8 cellular contexts compared by ENCODE assay signal in the genomic region with DNA sequence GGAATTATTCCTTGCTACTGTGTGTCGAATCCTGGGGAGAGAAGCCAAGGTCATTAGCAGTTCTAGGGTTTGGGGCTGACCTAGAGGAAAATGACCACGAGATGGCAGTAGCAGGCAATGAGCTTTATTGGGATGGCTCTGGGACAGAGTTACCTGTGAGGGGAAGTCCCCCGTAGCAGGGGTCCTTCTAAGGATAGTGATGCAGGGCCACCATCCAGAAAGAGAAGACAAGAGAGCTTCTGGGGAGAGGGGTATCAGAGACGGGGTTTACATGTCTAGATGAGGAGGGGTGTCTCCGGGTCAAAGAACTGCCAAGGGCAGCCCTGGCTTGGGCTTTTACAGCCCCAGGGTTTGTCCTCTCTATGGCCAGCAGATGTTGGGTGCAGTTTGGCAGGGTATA. TPM values are rescaled to one million over a fixed set of nuclear protein-coding genes. Genes with fewer than 3 reads are reported as not detected.
DNase-seq lines count a peak whose midpoint lies in the region; ATAC-seq, FAIRE-seq and TF ChIP-seq lines count a peak whose summit lies in the region.

No MANE protein-coding gene starts in this region.

- peaks cover 14% of the 10 kb centered on the region for H3K4me1 Mint-ChIP-seq in MCF 10A (ENCODE audit: insufficient read depth, unreplicated experiment)

- H3K4me1 ChIP-seq in MM.1S (ENCODE audit: low read length), result peaks cover 12% of the 10 kb centered on the region
- peaks cover 2 to 9% of the 10 kb centered on the region in 2 donors for H3K4me1 ChIP-seq in kidney (ENCODE audit: control insufficient read depth in 1 of 2, insufficient read depth in 1 of 2, low read depth in 1 of 2, low read length in 2 of 2)

- no peak overlapping the region for H3K27ac Mint-ChIP-seq in MCF 10A (ENCODE audit: low read depth, unreplicated experiment)

- BruUV-seq in MCF 10A (replicated peaks; lab: Mats Ljungman, UMichigan), result no TSS peak

- CTCF ChIA-PET in MCF 10A (lab: Yijun Ruan, JAX), result interaction anchor here (0.6 to 6.8 kb wide), 41 partner anchors 9 to 537 kb away, joined by 3 to 191 read pairs (median 4); a partner anchor contains a TSS

- H3K36me3 Mint-ChIP-seq in MCF 10A (ENCODE audit: insufficient read depth, unreplicated experiment), result no peaks in the 10 kb centered on the region

- H3K9me2 ChIP-seq in MM.1S (replicated peaks; ENCODE audit: insufficient read depth, low read length), result no peaks in the 10 kb centered on the region

- DNase-seq in GM03348 (ENCODE audit: low spot score) (peak; percentile 75), MM.1S (peak; percentile 55), SHP77 (lab: John Stamatoyannopoulos, UW) (peak; percentile 79 to 81), MCF 10A (ENCODE audit: unreplicated experiment) (peak; percentile 75), kidney (no peak)
- DNase-seq in stimulated activated CD8-positive, alpha-beta memory T cell treated with anti-CD3 and anti-CD28 coated beads, Interleukin-12 subunit alpha, Interleukin-12 subunit beta, amount 100 ng/mL, for 1 hour (ENCODE audit: low read depth), result peak; percentile 8

- no peaks in the 10 kb centered on the region for H4K20me1 ChIP-seq in MM.1S (ENCODE audit: insufficient read depth, low read length)

- peaks cover 11% of the 10 kb centered on the region for H3F3A ChIP-seq in MM.1S (ENCODE audit: insufficient read depth, low read length)

- H3K36me3 ChIP-seq in MM.1S (replicated peaks; ENCODE audit: insufficient read depth, low read length), result no peaks in the 10 kb centered on the region
- no peaks in the 10 kb centered on the region for H3K36me3 ChIP-seq in kidney (ENCODE audit: control insufficient read depth in 1 of 2, insufficient read depth in 2 of 2, low read length in 2 of 2)

- no peak overlapping the region for H3K4me3 ChIP-seq in MM.1S (ENCODE audit: low read length)
- H3K4me3 ChIP-seq in kidney (ENCODE audit: low read length in 2 of 2), result no peak overlapping the region

- no peak overlapping the region for H3K4me3 Mint-ChIP-seq in MCF 10A (ENCODE audit: unreplicated experiment)

- FAIRE-seq in kidney (lab: Jason Lieb, UNC), result no peak

- H3K27ac ChIP-seq in MM.1S (ENCODE audit: low read length) (no peak overlapping the region), kidney (ENCODE audit: low read depth in 2 of 2, low read length in 2 of 2) (no peak overlapping the region)

- H3K27me3 ChIP-seq in MM.1S (replicated peaks; ENCODE audit: insufficient read depth, low read length), result no peaks in the 10 kb centered on the region

- H3K9me3 ChIP-seq in MM.1S (replicated peaks; ENCODE audit: insufficient read depth, low read length) (no peaks in the 10 kb centered on the region), kidney (ENCODE audit: control insufficient read depth in 1 of 2, low read length in 2 of 2) (no peaks in the 10 kb centered on the region)

- H3K4me2 ChIP-seq in MM.1S (ENCODE audit: low read depth, low read length), result no peak overlapping the region

- H3K27me3 Mint-ChIP-seq in MCF 10A (ENCODE audit: insufficient read depth, unreplicated experiment), result no peaks in the 10 kb centered on the region

- POLR2A ChIA-PET in MCF 10A (lab: Yijun Ruan, JAX), result interaction anchor here (0.7 to 2.8 kb wide), 5 partner anchors 11 to 230 kb away, joined by 3 to 11 read pairs (median 4); a partner anchor contains a TSS

- H3K9me3 Mint-ChIP-seq in MCF 10A (ENCODE audit: unreplicated experiment), result no peaks in the 10 kb centered on the region

- intact Hi-C loops in MCF 10A (cut with micrococcal nuclease) (loop anchor here (1.0 to 10.0 kb wide), 3 partner anchors 60 to 498 kb away; a partner anchor contains a TSS), kidney (cut with DNase I) (loop anchor here (10.0 kb wide), 1 partner anchor 58 kb away; no protein-coding TSS in a partner anchor)

- TF ChIP-seq CTCF in MM.1S (IDR thresholded peaks at IDR 0.05; ENCODE audit: low read length) (peak; percentile 76), MCF 10A (IDR thresholded peaks at IDR 0.05; ENCODE audit: unreplicated experiment) (peak; percentile 58), kidney (IDR thresholded peaks at IDR 0.05; ENCODE audit: borderline replicate concordance, extremely low read depth, insufficient read depth) (peak; percentile 76)

- ATAC-seq in HG03135 (IDR thresholded peaks at IDR 0.05; ENCODE audit: unreplicated experiment) (no peak), GM18870 (IDR thresholded peaks at IDR 0.05; ENCODE audit: unreplicated experiment) (no peak)

- H2AFZ ChIP-seq in MM.1S (ENCODE audit: low read length), result no peak overlapping the region

- no peaks in the 10 kb centered on the region for H3K79me2 ChIP-seq in MM.1S (ENCODE audit: low read length)

- H3K9ac ChIP-seq in MM.1S (ENCODE audit: low read length) (no peak overlapping the region), kidney (ENCODE audit: low read length in 2 of 2) (no peak overlapping the region)

RNA-seq across cellular contexts. Expression of a gene that starts 6.4 kb away (rescaled TPM):
- total RNA-seq in MCF 10A (2022) (not detected in 2 replicates), kidney (16.8 TPM)
- polyA plus RNA-seq in kidney (ENCODE audit: insufficient read depth, low read depth, low replicate concordance), result 51.4 TPM

RNA-seq across cellular contexts. Expression of a gene that starts 11.6 kb away (rescaled TPM):
- total RNA-seq in MCF 10A (2022) (78.3 and 123 TPM in 2 replicates), kidney (51.6 TPM)
- polyA plus RNA-seq in kidney (ENCODE audit: insufficient read depth, low read depth, low replicate concordance), result 11.9 TPM

RNA-seq across cellular contexts. Expression of a gene that starts 17.5 kb away (rescaled TPM):
- total RNA-seq in MCF 10A (2022) (not detected in 2 replicates), kidney (25.6 TPM)
- 58.1 TPM for polyA plus RNA-seq in kidney (ENCODE audit: insufficient read depth, low read depth, low replicate concordance)

Comparison
In these comparisons a context has a peak if more than half of its experiments do, and no peak if none do; other contexts are left out.
1. RNA of a gene that starts 6.4 kb away (total RNA-seq): 16.8 TPM in kidney (single experiment); not detected in MCF 10A; every median in the first group is over 10 times any median in the second.
2. RNA of a gene that starts 17.5 kb away (total RNA-seq): 25.6 TPM in kidney (single experiment); not detected in MCF 10A; every median in the first group is over 10 times any median in the second.
3. Peak in every context shown above with its lines, with median percentiles within 50 percentile points of each other: CTCF ChIP-seq.